In genomic region chr14:39107624-39108023, GRCh38 we compare ENCODE assay signal across 1 cellular context.
TF ChIP-seq lines count a peak whose summit lies in the region.

No MANE protein-coding gene starts in this region.

TF ChIP-seq in GM23338, 12 proteins besides CTCF, POLR2A, EP300 and RAD21 (continued from another document):
- TF ChIP-seq ZNF462 (CRISPR knock-in tag; IDR thresholded peaks at IDR 0.05) (no peak), JUNB (IDR thresholded peaks at IDR 0.05; ENCODE audit: unreplicated experiment) (no peak)
